In genomic region chr3:116153174-116153573, GRCh38 we compare ENCODE assay signal across 26 cellular contexts.
A peak's percentile ranks its signal among the peaks of the same experiment; 100 is the strongest.
DNase-seq lines count a peak whose midpoint lies in the region; ATAC-seq, FAIRE-seq and TF ChIP-seq lines count a peak whose summit lies in the region.
"Had no signal": no experiment of that assay in that cellular context is flagged by ENCODE, and none has a peak within 500 bp of the region (broad histone marks: within the 10 kb centered on the region; RNA-seq: fewer than 3 reads in every experiment).

No MANE protein-coding gene starts in this region.

- no peak overlapping the region for H2AK5ac ChIP-seq in mesenchymal stem cell (ENCODE audit: low read length, severe bottlenecking)

- TF ChIP-seq POLR2A in K562 (conservative IDR thresholded peaks at IDR 0.05), result no peak
- no peak for TF ChIP-seq POLR2A in lower leg skin (IDR thresholded peaks at IDR 0.05)

- H2AFZ ChIP-seq in K562 (ENCODE audit: low read depth, low read length), result peak overlapping the region; percentile 19; the same call in 1 of the 2 replicates
- no peak overlapping the region for H2AFZ ChIP-seq in mesenchymal stem cell (ENCODE audit: low read depth, low read length)
- H2AFZ ChIP-seq: GM23338 had no signal

- intact Hi-C loops in left ventricle myocardium inferior (cut with micrococcal nuclease), result no loop called here
- intact Hi-C loops in cardiac septum (cut with DNase I), result no loop called here
- intact Hi-C loops in K562 (cut with micrococcal nuclease), result no loop called here
- intact Hi-C loops in lower leg skin (cut with DNase I; ENCODE audit: low total_unique reads), result no loop called here

- no peak overlapping the region for H3K14ac ChIP-seq in mesenchymal stem cell (ENCODE audit: low read length in 2 of 2)

- H3K23ac ChIP-seq in mesenchymal stem cell (ENCODE audit: low read length in 2 of 2), result no peak overlapping the region

- DNase-seq in left ventricle myocardium inferior (no peak), cardiac septum (ENCODE audit: low spot score) (no peak), K562 (ENCODE audit: extremely low read depth in 1 of 4, low spot score in 3 of 4) (no peak), mesenchymal stem cell (no peak), lower leg skin (ENCODE audit: low spot score in 2 of 2) (no peak), hippocampal formation (lab: John Stamatoyannopoulos, UW) (no peak)
- no peak for DNase-seq in stimulated activated naive B cell treated with anti-CD40 and anti-IgM and Interleukin-4, amounts not matched to agents 10 μg/mL and 1 μg/mL and 100 μg/mL, for 72 hours
- DNase-seq in activated naive CD8-positive, alpha-beta T cell treated with anti-CD3 and anti-CD28 coated beads, Interleukin-2, amount 50 U/mL, for 24 hours, result no peak
- DNase-seq: activated B cell treated with CpG ODN at 0.5 μM for 24 hours; activated CD4-positive, alpha-beta memory T cell treated with anti-CD3 and anti-CD28 coated beads, Interleukin-2, amount 10 ng/mL, durations not matched to agents 7 days and 5 days; activated T-cell treated with anti-CD3 and anti-CD28 coated beads, Interleukin-2, amount 50 U/mL, for 4 hours; CD4-positive, CD25-positive, alpha-beta regulatory T cell; heart left ventricle; kidney; mesendoderm; NCI-H1092 treated with DMSO at 0.1 percent for 48 hours; NCI-H2081; NCI-H446 treated with DMSO at 0.1 percent for 48 hours; stimulated activated CD4-positive, alpha-beta T cell treated with anti-CD3 and anti-CD28 coated beads, Interleukin-15, amount 100 ng/mL, for 24 hours; thyroid gland had no signal

- CTCF ChIA-PET in K562 (lab: Yijun Ruan, JAX; ENCODE audit: low intra/inter-chr PET ratio), result no interaction called here

- no peak overlapping the region for H4K91ac ChIP-seq in mesenchymal stem cell (ENCODE audit: low read length)

- no peaks in the 10 kb centered on the region for H4K20me1 ChIP-seq in K562 (replicated peaks; ENCODE audit: control insufficient read depth, insufficient read depth, low read length)

- no peak for FAIRE-seq in K562 (lab: Jason Lieb, UNC)
- FAIRE-seq: A549, bronchial epithelial cell had no signal

- ATAC-seq in K562, result no peak
- no peak for ATAC-seq in stimulated activated naive B cell treated with anti-CD40 and anti-IgM and Interleukin-4, amounts not matched to agents 10 μg/mL and 1 μg/mL and 100 μg/mL, for 72 hours (replicated peaks)
- ATAC-seq in activated naive CD8-positive, alpha-beta T cell treated with anti-CD3 and anti-CD28 coated beads, Interleukin-2, amount 50 U/mL, for 24 hours, result no peak
- ATAC-seq: A549; activated naive CD4-positive, alpha-beta T cell treated with anti-CD3 and anti-CD28 coated beads, Interleukin-2, amount 50 U/mL, for 72 hours; activated T-cell treated with anti-CD3 and anti-CD28 coated beads, Interleukin-2, amount 50 U/mL, for 4 hours; GM23338; heart left ventricle; stimulated activated effector memory CD8-positive, alpha-beta T cell treated with anti-CD3 and anti-CD28 coated beads, Interleukin-12 subunit alpha, Interleukin-12 subunit beta, amount 100 ng/mL, for 72 hours had no signal

- TF ChIP-seq EP300 in K562 (IDR thresholded peaks at IDR 0.05; ENCODE audit: low read length), result no peak

- H2BK5ac ChIP-seq in mesenchymal stem cell (ENCODE audit: low read depth, low read length, poor library complexity, severe bottlenecking), result no peak overlapping the region

- no TSS peak for BruUV-seq in K562 (replicated peaks; lab: Mats Ljungman, UMichigan)

- H3K36me3 Mint-ChIP-seq in stimulated activated naive B cell treated with anti-CD40 and anti-IgM and Interleukin-4, amounts not matched to agents 10 μg/mL and 1 μg/mL and 100 μg/mL, for 72 hours, result no peaks in the 10 kb centered on the region
- no peaks in the 10 kb centered on the region for H3K36me3 Mint-ChIP-seq in activated naive CD8-positive, alpha-beta T cell treated with anti-CD3 and anti-CD28 coated beads, Interleukin-2, amount 50 U/mL, for 24 hours (ENCODE audit: low read depth)
- H3K36me3 Mint-ChIP-seq: activated naive CD4-positive, alpha-beta T cell treated with anti-CD3 and anti-CD28 coated beads, Interleukin-2, amount 50 U/mL, for 72 hours; CD4-positive, CD25-positive, alpha-beta regulatory T cell; stimulated activated effector memory CD8-positive, alpha-beta T cell treated with anti-CD3 and anti-CD28 coated beads, Interleukin-12 subunit alpha, Interleukin-12 subunit beta, amount 100 ng/mL, for 72 hours had no signal

- H3K36me3 ChIP-seq in left ventricle myocardium inferior (no peaks in the 10 kb centered on the region), K562 (ENCODE audit: control insufficient read depth, insufficient read depth, low read length) (no peaks in the 10 kb centered on the region), mesenchymal stem cell (ENCODE audit: control insufficient read depth in 1 of 2, insufficient read depth in 2 of 2, low read depth in 1 of 2, low read length in 2 of 2) (no peaks in the 10 kb centered on the region)
- H3K36me3 ChIP-seq: heart left ventricle, thyroid gland had no signal

- in situ Hi-C loops in K562 (cut with MboI), result no loop called here

- POLR2A ChIA-PET in K562 (lab: Yijun Ruan, JAX), result interaction anchor here (0.8 kb wide), 1 partner anchor 16 kb away, joined by 3 read pairs; no protein-coding TSS in a partner anchor

- peaks cover 13% of the 10 kb centered on the region for H3K79me1 ChIP-seq in mesenchymal stem cell (replicated peaks; ENCODE audit: low read length, poor library complexity, severe bottlenecking)

- H3K4ac ChIP-seq in mesenchymal stem cell (ENCODE audit: low read depth in 1 of 2, low read length in 2 of 2), result no peak overlapping the region

- H3K79me2 ChIP-seq in K562 (ENCODE audit: control insufficient read depth, insufficient read depth, low read length), result no peaks in the 10 kb centered on the region

- peak overlapping the region; percentile 6 for H3K4me3 ChIP-seq in left ventricle myocardium inferior
- H3K4me3 ChIP-seq in K562, result no peak overlapping the region
- peak overlapping the region in 1 of 2 experiments; percentile 61 for H3K4me3 ChIP-seq in mesenchymal stem cell (ENCODE audit: insufficient read depth in 1 of 2, low read depth in 1 of 2, low read length in 2 of 2)
- H3K4me3 ChIP-seq in lower leg skin (ENCODE audit: low read depth, poor library complexity, severe bottlenecking), result no peak overlapping the region
- H3K4me3 ChIP-seq: A549, GM23338, thyroid gland had no signal

- no peaks in the 10 kb centered on the region for H3K27me3 ChIP-seq in left ventricle myocardium inferior (ENCODE audit: low read depth)
- no peaks in the 10 kb centered on the region for H3K27me3 ChIP-seq in K562 (ENCODE audit: control insufficient read depth in 2 of 2, insufficient read depth in 2 of 2, low read length in 2 of 2)
- no peaks in the 10 kb centered on the region for H3K27me3 ChIP-seq in mesenchymal stem cell (ENCODE audit: control insufficient read depth in 1 of 2, insufficient read depth in 1 of 2, low read length in 2 of 2)
- H3K27me3 ChIP-seq: thyroid gland had no signal

- H3K27me3 Mint-ChIP-seq in stimulated activated naive B cell treated with anti-CD40 and anti-IgM and Interleukin-4, amounts not matched to agents 10 μg/mL and 1 μg/mL and 100 μg/mL, for 72 hours, result no peaks in the 10 kb centered on the region
- no peaks in the 10 kb centered on the region for H3K27me3 Mint-ChIP-seq in activated naive CD8-positive, alpha-beta T cell treated with anti-CD3 and anti-CD28 coated beads, Interleukin-2, amount 50 U/mL, for 24 hours
- H3K27me3 Mint-ChIP-seq: activated B cell treated with CpG ODN at 0.5 μM for 24 hours; activated CD4-positive, alpha-beta memory T cell treated with anti-CD3 and anti-CD28 coated beads, Interleukin-2, amount 10 ng/mL, durations not matched to agents 7 days and 5 days; CD4-positive, CD25-positive, alpha-beta regulatory T cell had no signal

- H3K18ac ChIP-seq in mesenchymal stem cell (ENCODE audit: low read depth in 1 of 2, low read length in 2 of 2), result no peak overlapping the region

- H3K4me2 ChIP-seq in K562 (ENCODE audit: insufficient read depth, low read length) (no peak overlapping the region), mesenchymal stem cell (ENCODE audit: low read length, poor library complexity, severe bottlenecking) (no peak overlapping the region)
- H3K4me2 ChIP-seq: A549, GM23338 had no signal

- no peaks in the 10 kb centered on the region for H3K4me1 Mint-ChIP-seq in stimulated activated naive B cell treated with anti-CD40 and anti-IgM and Interleukin-4, amounts not matched to agents 10 μg/mL and 1 μg/mL and 100 μg/mL, for 72 hours
- no peaks in the 10 kb centered on the region for H3K4me1 Mint-ChIP-seq in activated naive CD8-positive, alpha-beta T cell treated with anti-CD3 and anti-CD28 coated beads, Interleukin-2, amount 50 U/mL, for 24 hours
- H3K4me1 Mint-ChIP-seq: activated B cell treated with CpG ODN at 0.5 μM for 24 hours; activated CD4-positive, alpha-beta memory T cell treated with anti-CD3 and anti-CD28 coated beads, Interleukin-2, amount 10 ng/mL, durations not matched to agents 7 days and 5 days; CD4-positive, CD25-positive, alpha-beta regulatory T cell; stimulated activated effector memory CD8-positive, alpha-beta T cell treated with anti-CD3 and anti-CD28 coated beads, Interleukin-12 subunit alpha, Interleukin-12 subunit beta, amount 100 ng/mL, for 72 hours had no signal

- H3K27ac ChIP-seq in left ventricle myocardium inferior (replicated peaks), result no peak overlapping the region
- H3K27ac ChIP-seq in K562 (ENCODE audit: extremely low read depth, low read depth, low read length), result no peak overlapping the region
- no peak overlapping the region for H3K27ac ChIP-seq in mesenchymal stem cell (ENCODE audit: low read length, poor library complexity, severe bottlenecking)
- H3K27ac ChIP-seq: A549, heart left ventricle, thyroid gland had no signal

- H2BK120ac ChIP-seq in mesenchymal stem cell (ENCODE audit: low read depth, low read length), result no peak overlapping the region

- no peak overlapping the region for H2BK12ac ChIP-seq in mesenchymal stem cell (ENCODE audit: low read length in 2 of 2)

- no peaks in the 10 kb centered on the region for H3K4me1 ChIP-seq in left ventricle myocardium inferior
- no peaks in the 10 kb centered on the region; a peak in 1 of 5 replicates for H3K4me1 ChIP-seq in K562 (replicated peaks in 1 of 2; ENCODE audit: control insufficient read depth in 2 of 2, insufficient read depth in 2 of 2, low read length in 2 of 2)
- peaks cover 2% of the 10 kb centered on the region for H3K4me1 ChIP-seq in mesenchymal stem cell (ENCODE audit: control insufficient read depth, insufficient read depth, low read depth, low read length)
- H3K4me1 ChIP-seq: A549, heart left ventricle, thyroid gland had no signal

- WGBS in K562 (ENCODE audit: insufficient coverage, low coverage, missing lambda C conversion rate), result 7% methylated on average over 3 of the region's 3 CpGs
- 88% methylated on average over 2 of the region's 3 CpGs for WGBS in mesenchymal stem cell
- WGBS in lower leg skin, 2 donors, result 36 to 43% methylated on average over 3 of the region's 3 CpGs

- H3K27ac Mint-ChIP-seq in stimulated activated naive B cell treated with anti-CD40 and anti-IgM and Interleukin-4, amounts not matched to agents 10 μg/mL and 1 μg/mL and 100 μg/mL, for 72 hours, result no peak overlapping the region
- H3K27ac Mint-ChIP-seq in activated naive CD8-positive, alpha-beta T cell treated with anti-CD3 and anti-CD28 coated beads, Interleukin-2, amount 50 U/mL, for 24 hours, result no peak overlapping the region
- H3K27ac Mint-ChIP-seq: activated B cell treated with CpG ODN at 0.5 μM for 24 hours; activated CD4-positive, alpha-beta memory T cell treated with anti-CD3 and anti-CD28 coated beads, Interleukin-2, amount 10 ng/mL, durations not matched to agents 7 days and 5 days; activated naive CD4-positive, alpha-beta T cell treated with anti-CD3 and anti-CD28 coated beads, Interleukin-2, amount 50 U/mL, for 72 hours; CD4-positive, CD25-positive, alpha-beta regulatory T cell; GM23338; stimulated activated effector memory CD8-positive, alpha-beta T cell treated with anti-CD3 and anti-CD28 coated beads, Interleukin-12 subunit alpha, Interleukin-12 subunit beta, amount 100 ng/mL, for 72 hours; T-helper 2 cell treated with Interferon-gamma antibody and Interleukin-4, amounts not matched to agents 5 μg/mL and 100 μg/mL, for 36 hours had no signal

- no peaks in the 10 kb centered on the region for H3K9me3 Mint-ChIP-seq in stimulated activated naive B cell treated with anti-CD40 and anti-IgM and Interleukin-4, amounts not matched to agents 10 μg/mL and 1 μg/mL and 100 μg/mL, for 72 hours
- no peaks in the 10 kb centered on the region for H3K9me3 Mint-ChIP-seq in activated naive CD8-positive, alpha-beta T cell treated with anti-CD3 and anti-CD28 coated beads, Interleukin-2, amount 50 U/mL, for 24 hours
- H3K9me3 Mint-ChIP-seq: activated B cell treated with CpG ODN at 0.5 μM for 24 hours; activated CD4-positive, alpha-beta memory T cell treated with anti-CD3 and anti-CD28 coated beads, Interleukin-2, amount 10 ng/mL, durations not matched to agents 7 days and 5 days; activated naive CD4-positive, alpha-beta T cell treated with anti-CD3 and anti-CD28 coated beads, Interleukin-2, amount 50 U/mL, for 72 hours; activated T-cell treated with anti-CD3 and anti-CD28 coated beads, Interleukin-2, amount 50 U/mL, for 4 hours; GM23338; T-helper 2 cell treated with Interferon-gamma antibody and Interleukin-4, amounts not matched to agents 5 μg/mL and 100 μg/mL, for 36 hours had no signal

- no peak overlapping the region for H3K4me3 Mint-ChIP-seq in stimulated activated naive B cell treated with anti-CD40 and anti-IgM and Interleukin-4, amounts not matched to agents 10 μg/mL and 1 μg/mL and 100 μg/mL, for 72 hours
- H3K4me3 Mint-ChIP-seq in activated naive CD8-positive, alpha-beta T cell treated with anti-CD3 and anti-CD28 coated beads, Interleukin-2, amount 50 U/mL, for 24 hours, result no peak overlapping the region
- H3K4me3 Mint-ChIP-seq: activated B cell treated with CpG ODN at 0.5 μM for 24 hours; activated CD4-positive, alpha-beta memory T cell treated with anti-CD3 and anti-CD28 coated beads, Interleukin-2, amount 10 ng/mL, durations not matched to agents 7 days and 5 days; activated T-cell treated with anti-CD3 and anti-CD28 coated beads, Interleukin-2, amount 50 U/mL, for 4 hours; CD4-positive, CD25-positive, alpha-beta regulatory T cell; GM23338; stimulated activated effector memory CD8-positive, alpha-beta T cell treated with anti-CD3 and anti-CD28 coated beads, Interleukin-12 subunit alpha, Interleukin-12 subunit beta, amount 100 ng/mL, for 72 hours; T-helper 2 cell treated with Interferon-gamma antibody and Interleukin-4, amounts not matched to agents 5 μg/mL and 100 μg/mL, for 36 hours had no signal

- H3K9me3 ChIP-seq in left ventricle myocardium inferior (replicated peaks) (no peaks in the 10 kb centered on the region), K562 (replicated peaks; ENCODE audit: control insufficient read depth, insufficient read depth, low read depth, low read length) (no peaks in the 10 kb centered on the region), mesenchymal stem cell (ENCODE audit: control insufficient read depth, low read length) (no peaks in the 10 kb centered on the region)
- H3K9me3 ChIP-seq: A549, heart left ventricle, thyroid gland had no signal

- no peak overlapping the region for H3K9ac ChIP-seq in K562 (ENCODE audit: insufficient read depth in 1 of 2, low read depth in 2 of 2, low read length in 2 of 2)
- peak overlapping the region; percentile 81 for H3K9ac ChIP-seq in mesenchymal stem cell (ENCODE audit: low read length)

- H4K8ac ChIP-seq in mesenchymal stem cell (ENCODE audit: low read length), result no peak overlapping the region

- TF ChIP-seq CTCF in left ventricle myocardium inferior (IDR thresholded peaks at IDR 0.05; ENCODE audit: borderline replicate concordance) (no peak), K562 (IDR thresholded peaks at IDR 0.05 in 2 of 3, conservative IDR thresholded peaks at IDR 0.05 in 1 of 3; ENCODE audit: insufficient read depth in 2 of 3, low read depth in 1 of 3, low read length in 3 of 3) (no peak), lower leg skin (IDR thresholded peaks at IDR 0.05) (no peak)

- no peak overlapping the region for H2BK15ac ChIP-seq in mesenchymal stem cell (ENCODE audit: low read depth, poor library complexity, severe bottlenecking)

- no peaks in the 10 kb centered on the region for H3K9me1 ChIP-seq in K562 (ENCODE audit: control insufficient read depth, insufficient read depth, low read length)

- TF ChIP-seq RAD21 in K562 (CRISPR knock-in tag; conservative IDR thresholded peaks at IDR 0.05 in 1 of 2, IDR thresholded peaks at IDR 0.05 in 1 of 2), result no peak
